Comparison of ENCODE assay signal across 28 cellular contexts in genomic region chr5:45484781-45485180, GRCh38.
"Had no signal": no experiment of that assay in that cellular context is flagged by ENCODE, and none has a peak within 500 bp of the region (broad histone marks: within the 10 kb centered on the region; RNA-seq: fewer than 3 reads in every experiment).

No MANE protein-coding gene starts in this region.

- DNase-seq: activated CD4-positive, alpha-beta memory T cell treated with anti-CD3 and anti-CD28 coated beads, Interleukin-2, amount 10 ng/mL, durations not matched to agents 7 days and 5 days; activated CD4-positive, alpha-beta T cell treated with anti-CD3 and anti-CD28 coated beads for 1 hour; activated CD4-positive, alpha-beta T cell treated with anti-CD3 and anti-CD28 coated beads for 4 hours; activated CD4-positive, alpha-beta T cell treated with anti-CD3 and anti-CD28 coated beads, Interleukin-2, amount 10 ng/mL, durations not matched to agents 7 days and 5 days; activated CD4-positive, alpha-beta T cell treated with anti-CD3 and anti-CD28 coated beads, Interleukin-2, amount 50 U/mL, for 4 hours; activated CD8-positive, alpha-beta memory T cell treated with anti-CD3 and anti-CD28 coated beads, Interleukin-2, amount 50 U/mL, for 48 hours; activated gamma-delta T cell treated with Interleukin-2 at 50 U/mL for 16 hours; activated naive CD4-positive, alpha-beta T cell treated with anti-CD3 and anti-CD28 coated beads, Interleukin-2, amount 50 U/mL, for 16 hours; activated naive CD4-positive, alpha-beta T cell treated with Interleukin-2 at 50 U/mL for 16 hours; activated T-cell treated with anti-CD3 and anti-CD28 coated beads for 4 hours; activated T-cell treated with anti-CD3 and anti-CD28 coated beads, Interleukin-2, amount 50 U/mL, for 24 hours; activated T-cell treated with anti-CD3 and anti-CD28 coated beads, Interleukin-2, amount 50 U/mL, for 72 hours; amniotic stem cell; anterior cingulate cortex; brain microvascular endothelial cell; colonic mucosa; effector CD8-positive, alpha-beta T cell; esophagus squamous epithelium; foreskin melanocyte; heart right ventricle; T-helper 2 cell had no signal

- H3K4me1 Mint-ChIP-seq: activated CD4-positive, alpha-beta memory T cell treated with anti-CD3 and anti-CD28 coated beads, Interleukin-2, amount 10 ng/mL, durations not matched to agents 7 days and 5 days; activated CD4-positive, alpha-beta T cell treated with anti-CD3 and anti-CD28 coated beads, Interleukin-2, amount 10 ng/mL, durations not matched to agents 7 days and 5 days; central memory CD8-positive, alpha-beta T cell had no signal

- H3K27ac ChIP-seq: brain microvascular endothelial cell, colonic mucosa, epithelial cell of prostate, esophagus squamous epithelium, gastroesophageal sphincter, heart right ventricle, hepatocyte, VCaP had no signal

- H3K36me3 ChIP-seq: brain microvascular endothelial cell, colonic mucosa, esophagus squamous epithelium, gastroesophageal sphincter, heart right ventricle had no signal

- H3K4me1 ChIP-seq: colonic mucosa, esophagus squamous epithelium, gastroesophageal sphincter, heart right ventricle had no signal

- H3K4me3 ChIP-seq: colonic mucosa, esophagus squamous epithelium, gastroesophageal sphincter, heart right ventricle, hepatocyte had no signal

- H3K9me3 Mint-ChIP-seq: activated CD4-positive, alpha-beta T cell treated with anti-CD3 and anti-CD28 coated beads, Interleukin-2, amount 10 ng/mL, durations not matched to agents 7 days and 5 days; WTC11 had no signal

- H3K9me3 ChIP-seq: colonic mucosa, esophagus squamous epithelium, gastroesophageal sphincter had no signal

- H3K4me3 Mint-ChIP-seq: activated CD4-positive, alpha-beta memory T cell treated with anti-CD3 and anti-CD28 coated beads, Interleukin-2, amount 10 ng/mL, durations not matched to agents 7 days and 5 days; activated CD4-positive, alpha-beta T cell treated with anti-CD3 and anti-CD28 coated beads, Interleukin-2, amount 10 ng/mL, durations not matched to agents 7 days and 5 days; activated naive CD8-positive, alpha-beta T cell; activated T-cell treated with anti-CD3 and anti-CD28 coated beads, Interleukin-2, amount 50 U/mL, for 24 hours; activated T-cell treated with anti-CD3 and anti-CD28 coated beads, Interleukin-2, amount 50 U/mL, for 72 hours; central memory CD8-positive, alpha-beta T cell; WTC11 had no signal

- H3K27me3 ChIP-seq: brain microvascular endothelial cell, colonic mucosa, esophagus squamous epithelium, gastroesophageal sphincter, heart right ventricle, hepatocyte had no signal

- H3K27ac Mint-ChIP-seq: activated CD4-positive, alpha-beta memory T cell treated with anti-CD3 and anti-CD28 coated beads, Interleukin-2, amount 10 ng/mL, durations not matched to agents 7 days and 5 days; activated CD4-positive, alpha-beta T cell treated with anti-CD3 and anti-CD28 coated beads, Interleukin-2, amount 10 ng/mL, durations not matched to agents 7 days and 5 days; activated naive CD8-positive, alpha-beta T cell; activated T-cell treated with anti-CD3 and anti-CD28 coated beads, Interleukin-2, amount 50 U/mL, for 24 hours; activated T-cell treated with anti-CD3 and anti-CD28 coated beads, Interleukin-2, amount 50 U/mL, for 72 hours; WTC11 had no signal

- H3K36me3 Mint-ChIP-seq: activated naive CD8-positive, alpha-beta T cell; WTC11 had no signal

- H3K27me3 Mint-ChIP-seq: activated CD4-positive, alpha-beta memory T cell treated with anti-CD3 and anti-CD28 coated beads, Interleukin-2, amount 10 ng/mL, durations not matched to agents 7 days and 5 days; activated CD4-positive, alpha-beta T cell treated with anti-CD3 and anti-CD28 coated beads, Interleukin-2, amount 10 ng/mL, durations not matched to agents 7 days and 5 days; activated naive CD8-positive, alpha-beta T cell; activated T-cell treated with anti-CD3 and anti-CD28 coated beads, Interleukin-2, amount 50 U/mL, for 24 hours; central memory CD8-positive, alpha-beta T cell had no signal
